1 cellular context compared by ENCODE assay signal in the genomic region with DNA sequence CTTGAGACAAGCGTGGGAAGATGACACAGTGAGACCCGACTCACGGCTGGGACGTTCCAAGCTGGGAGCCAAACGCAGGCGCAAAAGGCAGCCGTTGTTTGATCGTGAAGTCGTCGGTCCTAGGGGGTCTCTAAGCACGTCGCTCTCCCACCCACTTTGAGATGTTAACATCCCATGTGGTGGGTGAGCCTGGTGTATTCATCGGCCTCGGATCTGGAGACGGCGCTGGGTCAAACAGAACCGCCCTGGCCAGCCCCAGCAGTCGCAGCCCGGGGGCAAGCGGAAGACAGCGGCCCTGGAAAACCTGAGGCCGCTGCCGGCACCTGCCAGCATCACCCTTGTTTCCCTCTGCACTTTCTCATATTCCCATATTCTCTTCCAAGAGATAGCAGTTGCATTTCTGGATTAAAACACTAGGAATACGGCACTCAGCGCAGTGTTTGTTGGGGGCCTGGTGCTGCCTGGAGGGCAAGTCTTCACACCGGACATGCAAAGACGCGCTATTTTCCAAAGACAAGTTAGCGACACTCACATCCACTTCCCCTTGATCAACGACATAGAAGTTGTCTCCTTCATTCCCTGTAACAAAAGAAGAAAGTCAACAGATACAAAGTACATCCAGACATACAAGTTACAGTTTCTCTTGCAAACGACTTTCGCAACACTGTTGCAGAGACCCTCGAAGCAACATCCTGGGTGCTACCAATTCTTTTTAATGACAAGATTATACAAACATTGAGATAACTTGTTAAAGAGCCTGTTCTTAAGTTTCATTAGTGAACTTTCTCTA.
TF ChIP-seq lines count a peak whose summit lies in the region.

No MANE protein-coding gene starts in this region.

TF ChIP-seq in endothelial cell of umbilical vein, 7 proteins besides CTCF, POLR2A, EP300 and RAD21 (continued from another document):
- TF ChIP-seq, protein P1, sequence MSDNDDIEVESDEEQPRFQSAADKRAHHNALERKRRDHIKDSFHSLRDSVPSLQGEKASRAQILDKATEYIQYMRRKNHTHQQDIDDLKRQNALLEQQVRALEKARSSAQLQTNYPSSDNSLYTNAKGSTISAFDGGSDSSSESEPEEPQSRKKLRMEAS (IDR thresholded peaks at IDR 0.05; ENCODE audit: insufficient read depth, insufficient read length) = no peak
- TF ChIP-seq FOS (IDR thresholded peaks at IDR 0.05; ENCODE audit: borderline replicate concordance, insufficient read depth, low read length) = no peak
TF ChIP-seq in endothelial cell of umbilical vein: peak in this region for 0.
